Comparison of ENCODE assay signal across 9 cellular contexts in genomic region chr16:57115504-57116182, GRCh38.
DNase-seq lines count a peak whose midpoint lies in the region; ATAC-seq lines count a peak whose summit lies in the region.
"Had no signal": no experiment of that assay in that cellular context is flagged by ENCODE, and none has a peak within 500 bp of the region (broad histone marks: within the 10 kb centered on the region; RNA-seq: fewer than 3 reads in every experiment).

No MANE protein-coding gene starts in this region.

- ATAC-seq in GM21825 (IDR thresholded peaks at IDR 0.05; ENCODE audit: unreplicated experiment): no peak
- no peak for ATAC-seq in GM21423 (IDR thresholded peaks at IDR 0.05; ENCODE audit: unreplicated experiment)

- DNase-seq in NCI-H1417 (lab: John Stamatoyannopoulos, UW): peak; percentile 9 to 96 (median 86)
- peak; percentile 87 for DNase-seq in astrocyte of the hippocampus (ENCODE audit: low read depth, low spot score)
- DNase-seq in hippocampal formation (lab: John Stamatoyannopoulos, UW): peak; percentile 89 to 93
- DNase-seq in retina: peak; percentile 82
- DNase-seq in activated CD4-positive, CD25-positive, alpha-beta regulatory T cell (lab: John Stamatoyannopoulos, UW): no peak
- no peak for DNase-seq in NCI-H774 (lab: John Stamatoyannopoulos, UW)
- DNase-seq: stimulated activated naive CD4-positive, alpha-beta T cell had no signal

Comparison
In these comparisons a context has a peak if more than half of its experiments do, and no peak if none do; other contexts are left out.
1. DNase-seq: peak in NCI-H1417 (3 of 3), astrocyte of the hippocampus (single experiment), hippocampal formation (2 of 2) and retina (single experiment); none in activated CD4-positive, CD25-positive, alpha-beta regulatory T cell (0 of 4) and NCI-H774 (single experiment).